In the genomic region with DNA sequence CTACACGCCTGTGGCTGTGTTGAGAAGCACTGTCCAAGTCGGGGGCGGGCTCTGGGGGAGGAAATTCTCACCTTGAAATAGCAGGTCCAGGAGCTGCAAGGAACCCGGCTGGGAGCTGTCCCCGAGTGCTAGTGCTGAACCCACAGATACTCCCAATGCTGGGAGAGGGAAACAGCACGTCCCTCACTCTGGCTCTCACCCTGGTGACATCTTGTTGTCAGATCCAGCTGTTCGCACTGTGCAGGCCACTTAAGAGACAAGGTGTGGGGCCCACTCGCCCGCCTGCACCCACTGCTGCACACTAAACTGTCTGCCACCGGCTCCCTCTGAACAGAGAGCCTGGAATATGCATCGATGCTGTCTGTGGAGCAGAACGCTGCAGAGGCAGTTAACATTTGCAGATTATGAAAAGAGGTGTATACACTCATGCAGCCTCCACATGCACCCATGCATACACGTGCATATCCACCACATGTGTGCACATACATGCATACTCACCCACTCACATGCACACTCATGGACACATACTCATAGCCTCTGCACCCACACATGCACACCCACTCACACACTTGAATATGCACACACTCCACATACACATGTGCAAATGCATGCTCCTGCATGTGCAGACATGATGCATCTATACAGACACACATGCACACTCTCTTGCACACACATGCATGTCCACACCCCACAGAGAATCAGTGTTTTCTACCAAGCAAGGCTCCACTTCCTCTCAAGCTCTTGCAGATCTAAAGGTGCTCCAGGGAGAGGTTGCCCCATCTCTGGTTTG, we compare ENCODE assay signal across 10 cellular contexts. TPM values are rescaled to one million over a fixed set of nuclear protein-coding genes. Genes with fewer than 3 reads are reported as not detected.
DNase-seq lines count a peak whose midpoint lies in the region; ATAC-seq and TF ChIP-seq lines count a peak whose summit lies in the region.
"Had no signal": no experiment of that assay in that cellular context is flagged by ENCODE, and none has a peak within 500 bp of the region (broad histone marks: within the 10 kb centered on the region; RNA-seq: fewer than 3 reads in every experiment).

No MANE protein-coding gene starts in this region.

- CTCF ChIA-PET in activated CD8-positive, alpha-beta T cell treated with anti-CD3 and anti-CD28 coated beads, Interleukin-2, amount 10 ng/mL, durations not matched to agents 7 days and 5 days (lab: Charles Lee) = no interaction called here

- DNase-seq in activated T-cell treated with anti-CD3 and anti-CD28 coated beads for 1 hour (ENCODE audit: low read depth) = peak; percentile 4
- DNase-seq in activated T-cell treated with anti-CD3 and anti-CD28 coated beads for 4 hours = no peak
- peak; percentile 72 for DNase-seq in activated CD8-positive, alpha-beta T cell treated with anti-CD3 and anti-CD28 coated beads, Interleukin-2, amount 10 ng/mL, durations not matched to agents 7 days and 5 days
- peak in 4 of 5 donors; percentile 23 to 49 (median 43) for DNase-seq in heart left ventricle
- DNase-seq in stimulated activated CD4-positive, alpha-beta T cell treated with anti-CD3 and anti-CD28 coated beads, Interleukin-15, amount 100 ng/mL, for 24 hours = peak; percentile 40
- no peak for DNase-seq in HCEC 1CT
- DNase-seq in Ammon's horn (ENCODE audit: low spot score) = no peak

- no peaks in the 10 kb centered on the region for H3K36me3 Mint-ChIP-seq in activated CD8-positive, alpha-beta T cell treated with anti-CD3 and anti-CD28 coated beads, Interleukin-2, amount 10 ng/mL, durations not matched to agents 7 days and 5 days (ENCODE audit: low read depth)

- no peaks in the 10 kb centered on the region for H3K36me3 ChIP-seq in heart left ventricle

- no peak overlapping the region for H3K4me3 ChIP-seq in heart left ventricle

- ATAC-seq in activated CD8-positive, alpha-beta T cell treated with anti-CD3 and anti-CD28 coated beads, Interleukin-2, amount 10 ng/mL, durations not matched to agents 7 days and 5 days = peak; percentile 53
- ATAC-seq in heart left ventricle (peak in 3 of 4 donors; percentile 41 to 66 (median 64)), HG02852 (IDR thresholded peaks at IDR 0.05; ENCODE audit: unreplicated experiment) (no peak)
- ATAC-seq: stimulated activated naive CD8-positive, alpha-beta T cell treated with anti-CD3 and anti-CD28 coated beads, Interleukin-15, amount 100 ng/mL, for 72 hours had no signal

- H3K27ac ChIP-seq in heart left ventricle = no peak overlapping the region

- no peak for TF ChIP-seq CTCF in heart left ventricle (IDR thresholded peaks at IDR 0.05)

- H3K4me3 Mint-ChIP-seq in activated CD8-positive, alpha-beta T cell treated with anti-CD3 and anti-CD28 coated beads, Interleukin-2, amount 10 ng/mL, durations not matched to agents 7 days and 5 days = no peak overlapping the region
- H3K4me3 Mint-ChIP-seq: B cell; stimulated activated naive CD8-positive, alpha-beta T cell treated with anti-CD3 and anti-CD28 coated beads, Interleukin-15, amount 100 ng/mL, for 72 hours had no signal

- WGBS in heart left ventricle, 4 donors = 24 to 27% (median 26%) methylated on average over 12 to 13 of the region's 13 CpGs

- H3K9me3 Mint-ChIP-seq in activated CD8-positive, alpha-beta T cell treated with anti-CD3 and anti-CD28 coated beads, Interleukin-2, amount 10 ng/mL, durations not matched to agents 7 days and 5 days (ENCODE audit: insufficient read depth) = no peaks in the 10 kb centered on the region
- H3K9me3 Mint-ChIP-seq: stimulated activated naive CD8-positive, alpha-beta T cell treated with anti-CD3 and anti-CD28 coated beads, Interleukin-15, amount 100 ng/mL, for 72 hours had no signal

- H3K27ac Mint-ChIP-seq in activated CD8-positive, alpha-beta T cell treated with anti-CD3 and anti-CD28 coated beads, Interleukin-2, amount 10 ng/mL, durations not matched to agents 7 days and 5 days = no peak overlapping the region
- H3K27ac Mint-ChIP-seq: B cell; stimulated activated naive CD8-positive, alpha-beta T cell treated with anti-CD3 and anti-CD28 coated beads, Interleukin-15, amount 100 ng/mL, for 72 hours had no signal

- H3K27me3 Mint-ChIP-seq in activated CD8-positive, alpha-beta T cell treated with anti-CD3 and anti-CD28 coated beads, Interleukin-2, amount 10 ng/mL, durations not matched to agents 7 days and 5 days (ENCODE audit: low read depth) = no peaks in the 10 kb centered on the region

- no peak for TF ChIP-seq POLR2A in heart left ventricle (IDR thresholded peaks at IDR 0.05)

- H3K4me1 Mint-ChIP-seq in activated CD8-positive, alpha-beta T cell treated with anti-CD3 and anti-CD28 coated beads, Interleukin-2, amount 10 ng/mL, durations not matched to agents 7 days and 5 days (ENCODE audit: low read depth) = no peaks in the 10 kb centered on the region
- H3K4me1 Mint-ChIP-seq: B cell; stimulated activated naive CD8-positive, alpha-beta T cell treated with anti-CD3 and anti-CD28 coated beads, Interleukin-15, amount 100 ng/mL, for 72 hours had no signal

- POLR2A ChIA-PET in activated CD8-positive, alpha-beta T cell treated with anti-CD3 and anti-CD28 coated beads, Interleukin-2, amount 10 ng/mL, durations not matched to agents 7 days and 5 days (lab: Charles Lee) = no interaction called here

- intact Hi-C loops in heart left ventricle (cut with DNase I) = no loop called here

- peaks cover 0 to 13% (median under 1%) of the 10 kb centered on the region in 9 donors for H3K27me3 ChIP-seq in heart left ventricle

- H3K9me3 ChIP-seq in heart left ventricle = peaks cover 0 to 8% (median 0%) of the 10 kb centered on the region in 12 donors

- H3K4me1 ChIP-seq in heart left ventricle = no peaks in the 10 kb centered on the region

RNA-seq across cellular contexts. Expression of gene MGAT5B, which starts 42.0 kb away (rescaled TPM):
- under 1 TPM in 1 of 2 experiments, not detected in 1; 0.26 TPM for total RNA-seq in activated CD8-positive, alpha-beta T cell treated with anti-CD3 and anti-CD28 coated beads, Interleukin-2, amount 10 ng/mL, durations not matched to agents 7 days and 5 days
- total RNA-seq in heart left ventricle = under 1 TPM in 4 of 9 donors, not detected in 5; 0.13 to 0.21 (median 0.15) TPM
- under 1 TPM in 1 of 2 donors, not detected in 1; 0.07 TPM for polyA plus RNA-seq in heart left ventricle

Comparison
In these comparisons a context has a peak if more than half of its experiments do, and no peak if none do; other contexts are left out.
1. DNase-seq: peak in activated T-cell treated with anti-CD3 and anti-CD28 coated beads for 1 hour (single experiment), activated CD8-positive, alpha-beta T cell treated with anti-CD3 and anti-CD28 coated beads, Interleukin-2, amount 10 ng/mL, durations not matched to agents 7 days and 5 days (single experiment), heart left ventricle (4 of 5) and stimulated activated CD4-positive, alpha-beta T cell treated with anti-CD3 and anti-CD28 coated beads, Interleukin-15, amount 100 ng/mL, for 24 hours (single experiment); none in activated T-cell treated with anti-CD3 and anti-CD28 coated beads for 4 hours (single experiment), HCEC 1CT (single experiment) and Ammon's horn (single experiment).